In genomic region chr2:138652378-138652777, GRCh38 we compare ENCODE assay signal across 15 cellular contexts.
"Had no signal": no experiment of that assay in that cellular context is flagged by ENCODE, and none has a peak within 500 bp of the region (broad histone marks: within the 10 kb centered on the region; RNA-seq: fewer than 3 reads in every experiment).

No MANE protein-coding gene starts in this region.

- H3K36me3 Mint-ChIP-seq: activated naive CD4-positive, alpha-beta T cell treated with anti-CD3 and anti-CD28 coated beads, Interleukin-2, amount 10 ng/mL, durations not matched to agents 7 days and 5 days; natural killer cell treated with Interleukin-12 subunit alpha and Interleukin-12 subunit beta and Interleukin-15 and Interleukin-18, amount 100 ng/mL, for 72 hours; WTC11 had no signal

- H3K27me3 ChIP-seq: suprapubic skin, upper lobe of left lung had no signal

- H3K36me3 ChIP-seq: suprapubic skin, upper lobe of left lung had no signal

- DNase-seq: activated CD4-positive, alpha-beta T cell treated with anti-CD3 and anti-CD28 coated beads, Interleukin-2, amount 10 ng/mL, durations not matched to agents 24 days and 14 days; activated CD8-positive, alpha-beta memory T cell treated with anti-CD3 and anti-CD28 coated beads for 24 hours; activated naive CD4-positive, alpha-beta T cell treated with anti-CD3 and anti-CD28 coated beads, Interleukin-2, amount 10 ng/mL, durations not matched to agents 7 days and 5 days; amniotic stem cell; left cardiac atrium; stimulated activated CD4-positive, alpha-beta T cell treated with anti-CD3 and anti-CD28 coated beads, Interleukin-2, amount 100 ng/mL, for 48 hours; stimulated activated naive CD4-positive, alpha-beta T cell treated with Interleukin-2 at 50 U/mL for 16 hours; T-helper 9 cell; upper lobe of left lung had no signal

- H3K4me1 ChIP-seq: suprapubic skin, upper lobe of left lung had no signal

- ATAC-seq: activated T-helper 17 cell treated with anti-CD3 and anti-CD28 coated beads, Interleukin-2, amount 50 U/mL, for 72 hours; natural killer cell treated with Interleukin-12 subunit alpha and Interleukin-12 subunit beta and Interleukin-15 and Interleukin-18, amount 100 ng/mL, for 72 hours; WTC11 had no signal

- FAIRE-seq: endometrium, frontal cortex had no signal

- H3K4me3 Mint-ChIP-seq: activated CD4-positive, alpha-beta T cell treated with anti-CD3 and anti-CD28 coated beads, Interleukin-2, amount 10 ng/mL, durations not matched to agents 24 days and 14 days; activated naive CD4-positive, alpha-beta T cell treated with anti-CD3 and anti-CD28 coated beads, Interleukin-2, amount 10 ng/mL, durations not matched to agents 7 days and 5 days; activated T-helper 17 cell treated with anti-CD3 and anti-CD28 coated beads, Interleukin-2, amount 50 U/mL, for 72 hours; natural killer cell treated with Interleukin-12 subunit alpha and Interleukin-12 subunit beta and Interleukin-15 and Interleukin-18, amount 100 ng/mL, for 72 hours; WTC11 had no signal

- H3K4me1 Mint-ChIP-seq: activated CD4-positive, alpha-beta T cell treated with anti-CD3 and anti-CD28 coated beads, Interleukin-2, amount 10 ng/mL, durations not matched to agents 24 days and 14 days; activated naive CD4-positive, alpha-beta T cell treated with anti-CD3 and anti-CD28 coated beads, Interleukin-2, amount 10 ng/mL, durations not matched to agents 7 days and 5 days; activated T-helper 17 cell treated with anti-CD3 and anti-CD28 coated beads, Interleukin-2, amount 50 U/mL, for 72 hours had no signal

- H3K9me3 Mint-ChIP-seq: activated CD4-positive, alpha-beta T cell treated with anti-CD3 and anti-CD28 coated beads, Interleukin-2, amount 10 ng/mL, durations not matched to agents 24 days and 14 days; activated naive CD4-positive, alpha-beta T cell treated with anti-CD3 and anti-CD28 coated beads, Interleukin-2, amount 10 ng/mL, durations not matched to agents 7 days and 5 days; activated T-helper 17 cell treated with anti-CD3 and anti-CD28 coated beads, Interleukin-2, amount 50 U/mL, for 72 hours; WTC11 had no signal

- H3K27ac ChIP-seq: suprapubic skin, upper lobe of left lung had no signal

- H3K27ac Mint-ChIP-seq: activated CD4-positive, alpha-beta T cell treated with anti-CD3 and anti-CD28 coated beads, Interleukin-2, amount 10 ng/mL, durations not matched to agents 24 days and 14 days; activated naive CD4-positive, alpha-beta T cell treated with anti-CD3 and anti-CD28 coated beads, Interleukin-2, amount 10 ng/mL, durations not matched to agents 7 days and 5 days; activated T-helper 17 cell treated with anti-CD3 and anti-CD28 coated beads, Interleukin-2, amount 50 U/mL, for 72 hours; natural killer cell treated with Interleukin-12 subunit alpha and Interleukin-12 subunit beta and Interleukin-15 and Interleukin-18, amount 100 ng/mL, for 72 hours; WTC11 had no signal

- H3K27me3 Mint-ChIP-seq: activated CD4-positive, alpha-beta T cell treated with anti-CD3 and anti-CD28 coated beads, Interleukin-2, amount 10 ng/mL, durations not matched to agents 24 days and 14 days; activated naive CD4-positive, alpha-beta T cell treated with anti-CD3 and anti-CD28 coated beads, Interleukin-2, amount 10 ng/mL, durations not matched to agents 7 days and 5 days had no signal

- H3K4me3 ChIP-seq: suprapubic skin, upper lobe of left lung had no signal

- H3K9me3 ChIP-seq: suprapubic skin, upper lobe of left lung had no signal
